Comparison of ENCODE assay signal across 19 cellular contexts in the genomic region with DNA sequence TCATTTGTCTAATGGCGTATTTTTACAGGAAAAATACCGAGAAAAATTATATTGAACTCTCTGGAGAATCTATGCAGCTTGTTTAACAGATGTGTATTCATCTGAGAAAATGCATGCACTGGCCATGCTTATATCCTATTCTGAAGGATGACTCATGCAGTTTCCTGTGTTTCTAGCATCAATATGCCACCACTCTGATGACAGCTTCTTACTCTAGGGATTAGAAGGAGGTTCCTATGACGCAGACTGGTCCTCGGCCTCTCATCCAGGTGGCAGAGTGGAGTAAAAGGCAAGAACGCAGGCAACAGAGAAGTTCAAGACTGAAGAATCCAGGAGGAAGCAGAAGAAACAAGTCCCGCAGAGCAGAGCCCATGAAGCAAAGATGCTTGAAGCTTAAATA.
DNase-seq lines count a peak whose midpoint lies in the region; ATAC-seq and TF ChIP-seq lines count a peak whose summit lies in the region.
"Had no signal": no experiment of that assay in that cellular context is flagged by ENCODE, and none has a peak within 500 bp of the region (broad histone marks: within the 10 kb centered on the region; RNA-seq: fewer than 3 reads in every experiment).

No MANE protein-coding gene starts in this region.

- peak overlapping the region; percentile 27 for H3K27ac Mint-ChIP-seq in chondrocyte (ENCODE audit: unreplicated experiment)
- no peak overlapping the region for H3K27ac Mint-ChIP-seq in activated T-helper 17 cell treated with anti-CD3 and anti-CD28 coated beads, Interleukin-2, amount 50 U/mL, for 72 hours
- H3K27ac Mint-ChIP-seq: memory B cell, type B pancreatic cell had no signal

- H3K4me3 Mint-ChIP-seq in chondrocyte (ENCODE audit: unreplicated experiment) = no peak overlapping the region
- H3K4me3 Mint-ChIP-seq in activated T-helper 17 cell treated with anti-CD3 and anti-CD28 coated beads, Interleukin-2, amount 50 U/mL, for 72 hours = no peak overlapping the region
- H3K4me3 Mint-ChIP-seq: memory B cell, neural crest cell, type B pancreatic cell had no signal

- H4K20me1 ChIP-seq in OCI-LY3 (ENCODE audit: insufficient read depth, low read length) = no peaks in the 10 kb centered on the region

- peaks cover 2% of the 10 kb centered on the region for H3K36me3 Mint-ChIP-seq in chondrocyte (ENCODE audit: low read depth)
- H3K36me3 Mint-ChIP-seq in activated T-helper 17 cell treated with anti-CD3 and anti-CD28 coated beads, Interleukin-2, amount 50 U/mL, for 72 hours (ENCODE audit: low read depth) = no peaks in the 10 kb centered on the region
- H3K36me3 Mint-ChIP-seq: memory B cell, type B pancreatic cell had no signal

- TF ChIP-seq CTCF in OCI-LY3 (IDR thresholded peaks at IDR 0.05; ENCODE audit: low read depth, low read length) = no peak
- TF ChIP-seq CTCF in chondrocyte (IDR thresholded peaks at IDR 0.05) = no peak

- H3K79me2 ChIP-seq in OCI-LY3 (ENCODE audit: low read length) = no peaks in the 10 kb centered on the region

- no peaks in the 10 kb centered on the region for H3K9me3 ChIP-seq in OCI-LY3 (ENCODE audit: insufficient read depth, low read length)

- H3K4me1 ChIP-seq in OCI-LY3 (ENCODE audit: low read length) = peaks cover 12% of the 10 kb centered on the region

- no peak for ATAC-seq in activated T-helper 17 cell treated with anti-CD3 and anti-CD28 coated beads, Interleukin-2, amount 50 U/mL, for 72 hours (replicated peaks)
- ATAC-seq: sciatic nerve had no signal

- H3K9me3 Mint-ChIP-seq in chondrocyte (ENCODE audit: low read depth) = peaks cover 9% of the 10 kb centered on the region
- H3K9me3 Mint-ChIP-seq in activated T-helper 17 cell treated with anti-CD3 and anti-CD28 coated beads, Interleukin-2, amount 50 U/mL, for 72 hours = peaks cover 16% of the 10 kb centered on the region

- no peaks in the 10 kb centered on the region for H3K27me3 Mint-ChIP-seq in chondrocyte (ENCODE audit: low read depth)
- no peaks in the 10 kb centered on the region for H3K27me3 Mint-ChIP-seq in activated T-helper 17 cell treated with anti-CD3 and anti-CD28 coated beads, Interleukin-2, amount 50 U/mL, for 72 hours
- H3K27me3 Mint-ChIP-seq: memory B cell, type B pancreatic cell had no signal

- peak overlapping the region; percentile 98 for H2AFZ ChIP-seq in OCI-LY3 (ENCODE audit: low read depth, low read length)
- H2AFZ ChIP-seq: PC-9 had no signal

- no peaks in the 10 kb centered on the region for H3K27me3 ChIP-seq in OCI-LY3 (ENCODE audit: low read depth, low read length)

- H3K9ac ChIP-seq in OCI-LY3 (ENCODE audit: low read length) = no peak overlapping the region
- H3K9ac ChIP-seq: KMS-11 had no signal

- no peak overlapping the region for H3K27ac ChIP-seq in OCI-LY3 (ENCODE audit: low read length)
- H3K27ac ChIP-seq: C4-2B, KMS-11, PC-9 had no signal

- H3K4me1 Mint-ChIP-seq in chondrocyte (ENCODE audit: low read depth) = peaks cover 9% of the 10 kb centered on the region
- no peaks in the 10 kb centered on the region for H3K4me1 Mint-ChIP-seq in activated T-helper 17 cell treated with anti-CD3 and anti-CD28 coated beads, Interleukin-2, amount 50 U/mL, for 72 hours
- H3K4me1 Mint-ChIP-seq: memory B cell, neural crest cell had no signal

- POLR2A ChIA-PET in HEK293T (lab: Yijun Ruan, JAX) = no interaction called here

- H3K36me3 ChIP-seq in OCI-LY3 (replicated peaks; ENCODE audit: low read depth, low read length) = no peaks in the 10 kb centered on the region

- peak overlapping the region; percentile 67 for H3K4me3 ChIP-seq in OCI-LY3 (ENCODE audit: low read length)
- H3K4me3 ChIP-seq: PC-9 had no signal

- H3K4me2 ChIP-seq in OCI-LY3 (ENCODE audit: low read length) = peak overlapping the region; percentile 87
- H3K4me2 ChIP-seq: KMS-11, PC-9 had no signal

- CTCF ChIA-PET in HEK293T (lab: Yijun Ruan, JAX) = no interaction called here

- DNase-seq in ELR (ENCODE audit: low read depth) (peak; percentile 78), chondrocyte (ENCODE audit: low spot score) (no peak), non-pigmented ciliary epithelial cell (ENCODE audit: low read depth) (peak; percentile 27), HEK293T (ENCODE audit: extremely low spot score) (no peak), NAMALWA (ENCODE audit: low spot score) (no peak)
- DNase-seq: activated CD8-positive, alpha-beta memory T cell treated with anti-CD3 and anti-CD28 coated beads for 24 hours; activated gamma-delta T cell; NCI-H1694; NCI-H510A; PC-9; stimulated activated CD4-positive, alpha-beta T cell treated with anti-CD3 and anti-CD28 coated beads, Interleukin-4, amount 100 ng/mL, for 4 hours had no signal

TF ChIP-seq in HEK293T, 16 proteins besides CTCF, POLR2A, EP300 and RAD21:
- TF ChIP-seq ELF4 (IDR thresholded peaks at IDR 0.05) (no peak), BHLHE40 (IDR thresholded peaks at IDR 0.05; ENCODE audit: borderline replicate concordance) (no peak), FOXM1 (IDR thresholded peaks at IDR 0.05; ENCODE audit: borderline replicate concordance) (no peak), TARDBP (IDR thresholded peaks at IDR 0.05) (no peak), HDGF (IDR thresholded peaks at IDR 0.05; ENCODE audit: borderline replicate concordance) (no peak), FOXK2 (IDR thresholded peaks at IDR 0.05) (no peak), FOXA1 (IDR thresholded peaks at IDR 0.05) (no peak), ZNF384 (IDR thresholded peaks at IDR 0.05) (no peak), SUZ12 (IDR thresholded peaks at IDR 0.05) (no peak), LEF1 (IDR thresholded peaks at IDR 0.05; ENCODE audit: borderline replicate concordance) (no peak), NFRKB (IDR thresholded peaks at IDR 0.05) (no peak), ARNT (IDR thresholded peaks at IDR 0.05) (no peak), CTBP1 (IDR thresholded peaks at IDR 0.05; ENCODE audit: borderline replicate concordance) (no peak), L3MBTL2 (conservative IDR thresholded peaks at IDR 0.05) (no peak), SP1 (IDR thresholded peaks at IDR 0.05) (no peak)
- TF ChIP-seq, protein P1, sequence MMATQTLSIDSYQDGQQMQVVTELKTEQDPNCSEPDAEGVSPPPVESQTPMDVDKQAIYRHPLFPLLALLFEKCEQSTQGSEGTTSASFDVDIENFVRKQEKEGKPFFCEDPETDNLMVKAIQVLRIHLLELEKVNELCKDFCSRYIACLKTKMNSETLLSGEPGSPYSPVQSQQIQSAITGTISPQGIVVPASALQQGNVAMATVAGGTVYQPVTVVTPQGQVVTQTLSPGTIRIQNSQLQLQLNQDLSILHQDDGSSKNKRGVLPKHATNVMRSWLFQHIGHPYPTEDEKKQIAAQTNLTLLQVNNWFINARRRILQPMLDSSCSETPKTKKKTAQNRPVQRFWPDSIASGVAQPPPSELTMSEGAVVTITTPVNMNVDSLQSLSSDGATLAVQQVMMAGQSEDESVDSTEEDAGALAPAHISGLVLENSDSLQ (IDR thresholded peaks at IDR 0.05) = no peak

Comparison
In these comparisons a context has a peak if more than half of its experiments do, and no peak if none do; other contexts are left out.
1. DNase-seq: peak in ELR (single experiment) and non-pigmented ciliary epithelial cell (single experiment); none in chondrocyte (single experiment), HEK293T (single experiment) and NAMALWA (single experiment).